ENCODE assay signal across 8 cellular contexts in genomic region chr18:3450358-3451107, GRCh38. TPM values are rescaled to one million over a fixed set of nuclear protein-coding genes. Genes with fewer than 3 reads are reported as not detected.
DNase-seq lines count a peak whose midpoint lies in the region; ATAC-seq and TF ChIP-seq lines count a peak whose summit lies in the region.

No MANE protein-coding gene starts in this region.

- no peak for ATAC-seq in PC-3
- no peak for ATAC-seq in GM21528 (IDR thresholded peaks at IDR 0.05; ENCODE audit: low FRiP score, unreplicated experiment)
- no peak for ATAC-seq in GM18511 (IDR thresholded peaks at IDR 0.05; ENCODE audit: unreplicated experiment)

- intact Hi-C loops in PC-3 (cut with micrococcal nuclease) = loop anchor here (5.0 to 10.0 kb wide), 2 partner anchors 326 to 438 kb away; partner anchors contain the start of gene LPIN2

- in situ Hi-C loops in GM23248 (cut with MboI) = loop anchor here (10.0 kb wide), 1 partner anchor 214 kb away; no protein-coding TSS in a partner anchor

- H3K27me3 ChIP-seq in GM23248 (replicated peaks; ENCODE audit: insufficient read depth) (no peaks in the 10 kb centered on the region), PC-3 (ENCODE audit: low read length) (no peaks in the 10 kb centered on the region), neutrophil (peaks cover 32% of the 10 kb centered on the region)

- H3F3A ChIP-seq in GM23248 (ENCODE audit: insufficient read depth) (peaks cover 60% of the 10 kb centered on the region), PC-3 (ENCODE audit: low read length, unreplicated experiment) (peaks cover 8% of the 10 kb centered on the region)

- no peaks in the 10 kb centered on the region for H3K9me2 ChIP-seq in GM23248 (ENCODE audit: insufficient read depth)
- H3K9me2 ChIP-seq in PC-3 (replicated peaks; ENCODE audit: low read length) = no peaks in the 10 kb centered on the region

- WGBS in GM23248 (ENCODE audit: low coverage in 1 of 2, low lambda C conversion rate in 2 of 2, missing lambda C conversion rate in 2 of 2), 2 experiments = 0 to 2% methylated on average over 43 to 69 of the region's 69 CpGs

- CTCF ChIA-PET in PC-3 (lab: Charles Lee) = no interaction called here

- H4K20me1 ChIP-seq in GM23248 (ENCODE audit: insufficient read depth) = no peaks in the 10 kb centered on the region
- H4K20me1 ChIP-seq in PC-3 (ENCODE audit: low read length) = peaks cover 27% of the 10 kb centered on the region

- peaks cover 33% of the 10 kb centered on the region for H3K4me1 ChIP-seq in GM23248 (ENCODE audit: insufficient read depth)
- peaks cover 28% of the 10 kb centered on the region for H3K4me1 ChIP-seq in PC-3 (ENCODE audit: insufficient read depth, low read length)
- peaks cover 46 to 55% of the 10 kb centered on the region in 2 experiments for H3K4me1 ChIP-seq in neutrophil (ENCODE audit: control insufficient read depth in 1 of 2, insufficient read depth in 1 of 2, low read depth in 1 of 2, low read length in 1 of 2)

- H3K9me3 ChIP-seq in GM23248 (ENCODE audit: low read depth) = no peaks in the 10 kb centered on the region
- H3K9me3 ChIP-seq in PC-3 (ENCODE audit: low read length) = no peaks in the 10 kb centered on the region
- no peaks in the 10 kb centered on the region for H3K9me3 ChIP-seq in neutrophil

- BruUV-seq in PC-3 (replicated peaks; lab: Mats Ljungman, UMichigan) = TSS peak; percentile 25

- peak overlapping the region; percentile 99 for H3K9ac ChIP-seq in GM23248
- peak overlapping the region; percentile 97 for H3K9ac ChIP-seq in PC-3 (ENCODE audit: low read length)

- H3K4me2 ChIP-seq in GM23248 (ENCODE audit: unreplicated experiment) = peak overlapping the region; percentile 92
- H3K4me2 ChIP-seq in PC-3 (ENCODE audit: low read length) = peak overlapping the region; percentile 87

- TF ChIP-seq CTCF in PC-3 (conservative IDR thresholded peaks at IDR 0.05; ENCODE audit: low read depth, low read length) (no peak), neutrophil (IDR thresholded peaks at IDR 0.05) (no peak)

- DNase-seq in GM23248 (peak; percentile 85), PC-3 (peak; percentile 52), activated gamma-delta T cell (lab: John Stamatoyannopoulos, UW) (peak; percentile 56), foreskin melanocyte (peak; percentile 57)

- H3K36me3 ChIP-seq in GM23248 (ENCODE audit: low read depth) (no peaks in the 10 kb centered on the region), PC-3 (ENCODE audit: low read depth, low read length) (no peaks in the 10 kb centered on the region), neutrophil (no peaks in the 10 kb centered on the region)

- H3K27ac ChIP-seq in GM23248 (peak overlapping the region; percentile 100), PC-3 (ENCODE audit: low read length) (peak overlapping the region; percentile 95), neutrophil (peak overlapping the region; percentile 93), temporal lobe (ENCODE audit: low read depth, low read length) (peak overlapping the region; percentile 76)

- POLR2A ChIA-PET in PC-3 (lab: Charles Lee; ENCODE audit: unreplicated experiment) = interaction anchor here (0.7 to 1.0 kb wide), 2 partner anchors 144 to 174 kb away, joined by 4 to 9 read pairs; no protein-coding TSS in a partner anchor

- H3K79me2 ChIP-seq in GM23248 (ENCODE audit: insufficient read depth) (peaks cover 46% of the 10 kb centered on the region), PC-3 (ENCODE audit: low read length) (peaks cover 66% of the 10 kb centered on the region)

- H2AFZ ChIP-seq in GM23248 (no peak overlapping the region), PC-3 (ENCODE audit: low read length) (no peak overlapping the region; the same call in 1 of the 2 replicates)

- H3K4me3 ChIP-seq in GM23248 = peak overlapping the region; percentile 98
- H3K4me3 ChIP-seq in PC-3 (ENCODE audit: low read length) = peak overlapping the region; percentile 96
- H3K4me3 ChIP-seq in neutrophil (ENCODE audit: low read depth in 1 of 2, low read length in 1 of 2) = peak overlapping the region; percentile 80 to 93

RNA-seq across cellular contexts. Expression of gene TGIF1, which starts 0.6 kb away (rescaled TPM):
- total RNA-seq in GM23248 (2014; rRNA removed; shearing (Covaris generic)) = 66.9 and 122 TPM in 2 replicates
- polyA plus RNA-seq in GM23248 (2016; fragmentation: Nextera tagmentation; extraction: Ambion mirVana) = 88.0 and 99.4 TPM in 2 replicates
- total RNA-seq in PC-3 (2014; rRNA removed) = 101 and 114 TPM in 2 replicates
- 14.3 TPM for total RNA-seq in temporal lobe
